Comparison of ENCODE assay signal across 12 cellular contexts in genomic region chr5:93587919-93588585, GRCh38. TPM values are rescaled to one million over a fixed set of nuclear protein-coding genes. Genes with fewer than 3 reads are reported as not detected.
DNase-seq lines count a peak whose midpoint lies in the region; ATAC-seq and TF ChIP-seq lines count a peak whose summit lies in the region.
"Had no signal": no experiment of that assay in that cellular context is flagged by ENCODE, and none has a peak within 500 bp of the region (broad histone marks: within the 10 kb centered on the region; RNA-seq: fewer than 3 reads in every experiment).

No MANE protein-coding gene starts in this region.

- H3K36me3 Mint-ChIP-seq in stimulated activated effector memory CD8-positive, alpha-beta T cell treated with anti-CD3 and anti-CD28 coated beads, Interleukin-12 subunit alpha, Interleukin-12 subunit beta, amount 100 ng/mL, for 72 hours: peaks cover 7% of the 10 kb centered on the region
- H3K36me3 Mint-ChIP-seq in CD14-positive monocyte: peaks cover 2 to 7% of the 10 kb centered on the region in 2 donors

- H3K4me3 Mint-ChIP-seq in stimulated activated effector memory CD8-positive, alpha-beta T cell treated with anti-CD3 and anti-CD28 coated beads, Interleukin-12 subunit alpha, Interleukin-12 subunit beta, amount 100 ng/mL, for 72 hours: peak overlapping the region; percentile 29
- H3K4me3 Mint-ChIP-seq in CD14-positive monocyte: peak overlapping the region in 1 of 2 donors; percentile 87

- no peak overlapping the region for H3K27ac Mint-ChIP-seq in stimulated activated effector memory CD8-positive, alpha-beta T cell treated with anti-CD3 and anti-CD28 coated beads, Interleukin-12 subunit alpha, Interleukin-12 subunit beta, amount 100 ng/mL, for 72 hours
- H3K27ac Mint-ChIP-seq in CD14-positive monocyte: no peak overlapping the region
- H3K27ac Mint-ChIP-seq: immature natural killer cell had no signal

- H3K4me1 Mint-ChIP-seq in stimulated activated effector memory CD8-positive, alpha-beta T cell treated with anti-CD3 and anti-CD28 coated beads, Interleukin-12 subunit alpha, Interleukin-12 subunit beta, amount 100 ng/mL, for 72 hours: peaks cover 25% of the 10 kb centered on the region
- H3K4me1 Mint-ChIP-seq in CD14-positive monocyte: peaks cover 22% of the 10 kb centered on the region

- no peaks in the 10 kb centered on the region for H3K36me3 ChIP-seq in kidney epithelial cell (ENCODE audit: control insufficient read depth, insufficient read depth, low read length)
- H3K36me3 ChIP-seq: cardiac muscle cell had no signal

- POLR2A ChIA-PET in RWPE1 (lab: Yijun Ruan, JAX; ENCODE audit: low non-redundant PET): no interaction called here

- CTCF ChIA-PET in RWPE1 (lab: Yijun Ruan, JAX): no interaction called here

- H3K9me3 Mint-ChIP-seq in stimulated activated effector memory CD8-positive, alpha-beta T cell treated with anti-CD3 and anti-CD28 coated beads, Interleukin-12 subunit alpha, Interleukin-12 subunit beta, amount 100 ng/mL, for 72 hours: no peaks in the 10 kb centered on the region
- H3K9me3 Mint-ChIP-seq in CD14-positive monocyte: peaks cover 2 to 33% (median 14%) of the 10 kb centered on the region in 7 donors

- DNase-seq in DMS79 treated with DMSO at 0.1 percent for 48 hours (lab: John Stamatoyannopoulos, UW) (peak; percentile 30), DMS79 (lab: John Stamatoyannopoulos, UW) (no peak), astrocyte of the cerebellum (ENCODE audit: low read depth) (no peak), kidney epithelial cell (ENCODE audit: low read depth) (no peak), RWPE1 (ENCODE audit: low spot score) (no peak), CD14-positive monocyte (ENCODE audit: low spot score) (no peak), SK-N-DZ (ENCODE audit: low spot score) (no peak)
- DNase-seq in stimulated activated effector memory CD8-positive, alpha-beta T cell treated with anti-CD3 and anti-CD28 coated beads, Interleukin-12 subunit alpha, Interleukin-12 subunit beta, amount 100 ng/mL, for 72 hours (ENCODE audit: low spot score in 2 of 2): peak in 1 of 2 donors; percentile 47
- DNase-seq: immature natural killer cell, spleen had no signal

- intact Hi-C loops in CD14-positive monocyte (cut with micrococcal nuclease): loop anchor here (5.0 to 10.0 kb wide), 2 partner anchors 214 to 327 kb away; no protein-coding TSS in a partner anchor

- no peak for TF ChIP-seq CTCF in astrocyte of the cerebellum (IDR thresholded peaks at IDR 0.05; ENCODE audit: low read depth, low read length, missing control alignments)
- TF ChIP-seq CTCF in kidney epithelial cell (IDR thresholded peaks at IDR 0.05; ENCODE audit: insufficient read depth, low read length, poor library complexity, severe bottlenecking): no peak
- TF ChIP-seq CTCF in RWPE1 (conservative IDR thresholded peaks at IDR 0.05; ENCODE audit: low read depth): no peak
- TF ChIP-seq CTCF in CD14-positive monocyte (IDR thresholded peaks at IDR 0.05): no peak

- no peaks in the 10 kb centered on the region for H3K27me3 ChIP-seq in kidney epithelial cell (ENCODE audit: control insufficient read depth, insufficient read depth, low read length)

- no peak for ATAC-seq in stimulated activated effector memory CD8-positive, alpha-beta T cell treated with anti-CD3 and anti-CD28 coated beads, Interleukin-12 subunit alpha, Interleukin-12 subunit beta, amount 100 ng/mL, for 72 hours

- H3K27ac ChIP-seq in RWPE1: no peak overlapping the region
- H3K27ac ChIP-seq: 22Rv1, cardiac muscle cell, spleen had no signal

- H3K4me3 ChIP-seq in astrocyte of the cerebellum (ENCODE audit: low read depth, low read length) (peak overlapping the region; percentile 98), kidney epithelial cell (ENCODE audit: low read depth, low read length) (peak overlapping the region; percentile 77)
- H3K4me3 ChIP-seq: cardiac muscle cell had no signal

- in situ Hi-C loops in astrocyte of the cerebellum (cut with HindIII; ENCODE audit: low sequenced_read_pairs): no loop called here

- peaks cover 32 to 76% (median 71%) of the 10 kb centered on the region in 3 donors for H3K27me3 Mint-ChIP-seq in CD14-positive monocyte (ENCODE audit: low read depth in 3 of 3)

RNA-seq across cellular contexts. Expression of gene NR2F1, which starts 5.0 kb away (rescaled TPM):
- total RNA-seq in kidney epithelial cell: 12.8 and 13.2 TPM in 2 replicates
- not detected for polyA plus RNA-seq in CD14-positive monocyte
- 2.9 and 6.9 TPM in 2 replicates for polyA plus RNA-seq in SK-N-DZ (2014; cell fraction: cytosol; rRNA removed)
- 1.4 and 9.1 TPM in 2 replicates for polyA plus RNA-seq in SK-N-DZ (2014; cell fraction: nucleus; rRNA removed)
- polyA plus RNA-seq: immature natural killer cell had no signal

RNA-seq across cellular contexts. Expression of gene NR2F1-AS1, which starts 7.0 kb away (rescaled TPM):
- 5.3 and 9.5 TPM in 2 replicates for total RNA-seq in kidney epithelial cell
- polyA plus RNA-seq in CD14-positive monocyte: not detected
- polyA plus RNA-seq in SK-N-DZ (2014; cell fraction: cytosol; rRNA removed): 0.21 and 0.24 TPM in 2 replicates
- polyA plus RNA-seq in SK-N-DZ (2014; cell fraction: nucleus; rRNA removed): 2.0 TPM in 1 of 2 replicates, not detected in the other
- polyA plus RNA-seq: immature natural killer cell had no signal
